1 cellular context compared by ENCODE assay signal in genomic region chr2:214830794-214831346, GRCh38.
TF ChIP-seq lines count a peak whose summit lies in the region.

No MANE protein-coding gene starts in this region.

TF ChIP-seq in H1, 55 proteins besides CTCF, POLR2A, EP300 and RAD21:
- TF ChIP-seq TAF1 (IDR thresholded peaks at IDR 0.05; ENCODE audit: low read depth, low read length) = no peak
- TF ChIP-seq SAP30 (IDR thresholded peaks at IDR 0.05; ENCODE audit: insufficient read depth, insufficient replicate concordance, low read length) = no peak
- no peak for TF ChIP-seq HDAC2 (IDR thresholded peaks at IDR 0.05; ENCODE audit: borderline replicate concordance in 1 of 2, low read depth in 2 of 2, low read length in 2 of 2)
- no peak for TF ChIP-seq SP1 (IDR thresholded peaks at IDR 0.05; ENCODE audit: low read depth, low read length)
- TF ChIP-seq MAX (IDR thresholded peaks at IDR 0.05) = no peak
- no peak for TF ChIP-seq RFX5 (IDR thresholded peaks at IDR 0.05; ENCODE audit: borderline replicate concordance, low read depth, low read length)
- TF ChIP-seq JUND (IDR thresholded peaks at IDR 0.05; ENCODE audit: low read length) = no peak
- no peak for TF ChIP-seq TBP (IDR thresholded peaks at IDR 0.05; ENCODE audit: low read depth, low read length)
- TF ChIP-seq CHD1 (IDR thresholded peaks at IDR 0.05; ENCODE audit: low read depth, low read length) = no peak
- no peak for TF ChIP-seq CBX8 (IDR thresholded peaks at IDR 0.05; ENCODE audit: borderline replicate concordance, low read depth, low read length)
- TF ChIP-seq SP2 (IDR thresholded peaks at IDR 0.05; ENCODE audit: low read length) = no peak
- TF ChIP-seq CBX5 (IDR thresholded peaks at IDR 0.05; ENCODE audit: low read depth, low read length) = no peak
- no peak for TF ChIP-seq CHD2 (IDR thresholded peaks at IDR 0.05; ENCODE audit: low read length)
- TF ChIP-seq YY1 (IDR thresholded peaks at IDR 0.05; ENCODE audit: low read depth, low read length) = no peak
